ENCODE assay signal across 7 cellular contexts in genomic region chr17:65228734-65229390, GRCh38.
A peak's percentile ranks its signal among the peaks of the same experiment; 100 is the strongest.
DNase-seq lines count a peak whose midpoint lies in the region; ATAC-seq and TF ChIP-seq lines count a peak whose summit lies in the region.

No MANE protein-coding gene starts in this region.

- H3K4me3 Mint-ChIP-seq in activated naive CD8-positive, alpha-beta T cell: peak overlapping the region; percentile 68

- H3K9me3 ChIP-seq in WERI-Rb-1 (ENCODE audit: severe bottlenecking): no peaks in the 10 kb centered on the region

- DNase-seq in NOMO-1 treated with dmso at 0.1 percent for 144 hours (lab: John Stamatoyannopoulos, UW; ENCODE audit: unreplicated experiment): peak; percentile 93
- DNase-seq in retinal pigment epithelial cell (ENCODE audit: low read depth): peak; percentile 98
- DNase-seq in WERI-Rb-1: no peak
- no peak for DNase-seq in SHP77 treated with DMSO at 0.1 percent for 48 hours (lab: John Stamatoyannopoulos, UW)

- H3K9me3 Mint-ChIP-seq in activated naive CD8-positive, alpha-beta T cell (ENCODE audit: low read depth): no peaks in the 10 kb centered on the region

- TF ChIP-seq CTCF in retinal pigment epithelial cell (conservative IDR thresholded peaks at IDR 0.05; ENCODE audit: low read depth, low read length) (no peak), WERI-Rb-1 (IDR thresholded peaks at IDR 0.05; ENCODE audit: low read depth, low read length) (no peak)

- H3K27ac ChIP-seq in WERI-Rb-1: no peak overlapping the region

- no peaks in the 10 kb centered on the region for H3K27me3 Mint-ChIP-seq in activated naive CD8-positive, alpha-beta T cell

- peaks cover 26% of the 10 kb centered on the region for H3K4me1 Mint-ChIP-seq in activated naive CD8-positive, alpha-beta T cell (ENCODE audit: low read depth)

- no peaks in the 10 kb centered on the region for H3K36me3 Mint-ChIP-seq in activated naive CD8-positive, alpha-beta T cell

- H3K36me3 ChIP-seq in WERI-Rb-1: no peaks in the 10 kb centered on the region

- H3K27ac Mint-ChIP-seq in activated naive CD8-positive, alpha-beta T cell: peak overlapping the region; percentile 89

- no peaks in the 10 kb centered on the region for H3K27me3 ChIP-seq in WERI-Rb-1 (ENCODE audit: insufficient read depth, low read depth, severe bottlenecking)

- H3K4me3 ChIP-seq in retinal pigment epithelial cell (ENCODE audit: low read length) (no peak overlapping the region), WERI-Rb-1 (ENCODE audit: low read depth, low read length) (no peak overlapping the region)

- ATAC-seq in GM18868 (IDR thresholded peaks at IDR 0.05; ENCODE audit: unreplicated experiment): peak; percentile 80
- ATAC-seq in HG02981 (IDR thresholded peaks at IDR 0.05; ENCODE audit: unreplicated experiment): peak; percentile 58

Comparison
In these comparisons a context has a peak if more than half of its experiments do, and no peak if none do; other contexts are left out.
1. DNase-seq: peak in NOMO-1 treated with dmso at 0.1 percent for 144 hours (single experiment) and retinal pigment epithelial cell (single experiment); none in WERI-Rb-1 (single experiment) and SHP77 treated with DMSO at 0.1 percent for 48 hours (single experiment).